ENCODE assay signal across 32 cellular contexts in the genomic region with DNA sequence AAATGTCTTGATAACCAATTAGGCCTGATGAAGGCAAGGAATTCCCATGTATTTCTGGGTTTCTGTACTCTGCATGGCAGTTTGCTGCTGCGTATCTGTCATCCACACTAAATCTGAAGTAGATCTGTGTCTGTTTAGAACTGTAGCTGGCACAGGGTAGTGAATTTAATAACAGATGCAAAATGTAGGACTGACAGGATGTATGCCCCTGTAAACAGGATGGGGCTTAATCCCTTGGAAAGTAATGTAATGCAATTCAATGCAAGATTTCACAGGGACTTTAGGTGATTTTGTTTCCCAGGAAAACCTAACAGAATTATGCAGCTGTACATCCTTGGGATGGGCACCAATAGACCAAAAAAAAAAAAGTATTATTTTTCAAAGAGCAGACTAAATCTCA.
"Had no signal": no experiment of that assay in that cellular context is flagged by ENCODE, and none has a peak within 500 bp of the region (broad histone marks: within the 10 kb centered on the region; RNA-seq: fewer than 3 reads in every experiment).

No MANE protein-coding gene starts in this region.

- H3K27me3 ChIP-seq: MG63 had no signal

- H3K4me3 ChIP-seq: MG63 had no signal

- H3K36me3 ChIP-seq: MG63 had no signal

- DNase-seq: Karpas-422, Kasumi-1, MG63, MM.1S, MV-4-11, NCI-H1048, NCI-H1092, NCI-H1092 treated with DMSO at 0.1 percent for 48 hours, NCI-H1105, NCI-H1105 treated with DMSO at 0.1 percent for 48 hours, NCI-H1417, NCI-H1417 treated with DMSO at 0.1 percent for 48 hours, NCI-H1436, NCI-H1436 treated with DMSO at 0.1 percent for 48 hours, NCI-H146, NCI-H187, NCI-H187 treated with DMSO at 0.1 percent for 48 hours, NCI-H1930, NCI-H2029, NCI-H2029 treated with DMSO at 0.1 percent for 48 hours, NCI-H2081, NCI-H2081 treated with DMSO at 0.1 percent for 48 hours, NCI-H2107, NCI-H2171, NCI-H2227 treated with DMSO at 0.1 percent for 48 hours, NCI-H226, NCI-H345, NCI-H446, NCI-H446 treated with DMSO at 0.1 percent for 48 hours, NCI-H510A, NCI-H510A treated with DMSO at 0.1 percent for 48 hours, NCI-H524 treated with DMSO at 0.1 percent for 48 hours had no signal

- H3K9me3 ChIP-seq: MG63 had no signal
